16 cellular contexts compared by ENCODE assay signal in the genomic region with DNA sequence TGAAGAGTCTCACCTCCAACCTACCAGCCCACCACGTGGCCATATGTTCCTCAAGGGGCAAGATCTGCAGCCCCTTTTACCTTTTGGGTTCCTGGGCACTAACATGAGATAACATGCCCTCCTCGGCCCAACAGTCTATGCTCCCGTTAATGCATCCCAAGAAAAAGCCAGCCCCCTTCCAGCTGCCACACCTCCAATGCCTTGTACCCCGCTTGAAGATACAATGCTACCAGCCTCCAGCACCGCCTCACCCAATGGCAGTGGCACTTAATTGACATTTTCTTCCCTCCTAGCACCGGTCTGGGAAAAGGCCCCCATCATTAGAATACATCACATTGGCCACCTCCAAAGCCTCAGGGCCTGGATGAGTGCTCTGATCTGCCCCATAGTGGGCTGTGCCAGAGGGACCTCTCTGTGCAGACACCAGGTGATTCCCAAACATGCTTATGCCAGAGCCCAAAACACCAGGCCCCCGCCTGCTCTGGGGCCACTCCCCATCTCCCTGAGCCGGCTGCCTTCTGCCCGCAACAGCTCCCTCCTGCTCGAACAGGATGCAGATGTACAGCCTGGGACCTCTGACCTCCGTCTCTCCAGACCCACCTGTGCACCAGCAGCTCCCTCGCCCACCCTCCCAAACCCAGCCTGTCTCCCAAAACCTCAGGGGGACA.
A peak's percentile ranks its signal among the peaks of the same experiment; 100 is the strongest.
DNase-seq lines count a peak whose midpoint lies in the region; ATAC-seq and TF ChIP-seq lines count a peak whose summit lies in the region.
"Had no signal": no experiment of that assay in that cellular context is flagged by ENCODE, and none has a peak within 500 bp of the region (broad histone marks: within the 10 kb centered on the region; RNA-seq: fewer than 3 reads in every experiment).

No MANE protein-coding gene starts in this region.

- no peak for DNase-seq in activated CD4-positive, alpha-beta T cell treated with anti-CD3 and anti-CD28 coated beads, Interleukin-2, amount 10 ng/mL, durations not matched to agents 7 days and 5 days
- no peak for DNase-seq in activated CD4-positive, alpha-beta T cell treated with anti-CD3 and anti-CD28 coated beads, Interleukin-2, amount 50 U/mL, for 1 hour
- DNase-seq in CD4-positive, alpha-beta T cell = no peak
- no peak for DNase-seq in progenitor cell of endocrine pancreas (ENCODE audit: low spot score, unreplicated experiment)
- no peak for DNase-seq in transverse colon
- DNase-seq in NCI-H1417 treated with DMSO at 0.1 percent for 48 hours (lab: John Stamatoyannopoulos, UW) = no peak
- DNase-seq: DND-41, GDM1, GM23248, KBM-7, NCI-H187, NCI-H446 had no signal

- no peaks in the 10 kb centered on the region for H3K27me3 ChIP-seq in CD4-positive, alpha-beta T cell (ENCODE audit: control insufficient read depth, insufficient read depth, low read length)
- H3K27me3 ChIP-seq in transverse colon = no peaks in the 10 kb centered on the region

- H3K36me3 ChIP-seq in transverse colon = no peaks in the 10 kb centered on the region

- H3K36me3 Mint-ChIP-seq in activated CD4-positive, alpha-beta T cell treated with anti-CD3 and anti-CD28 coated beads, Interleukin-2, amount 10 ng/mL, durations not matched to agents 7 days and 5 days (ENCODE audit: low read depth) = peaks cover 11% of the 10 kb centered on the region
- peaks cover 44% of the 10 kb centered on the region for H3K36me3 Mint-ChIP-seq in CD4-positive, alpha-beta T cell (ENCODE audit: low read depth)
- H3K36me3 Mint-ChIP-seq in progenitor cell of endocrine pancreas (ENCODE audit: insufficient read depth) = peaks cover 12% of the 10 kb centered on the region

- intact Hi-C loops in CD4-positive, alpha-beta T cell (cut with DNase I, micrococcal nuclease) = no loop called here
- intact Hi-C loops in transverse colon (cut with DNase I; ENCODE audit: low total_unique reads) = no loop called here

- H3K4me1 Mint-ChIP-seq in activated CD4-positive, alpha-beta T cell treated with anti-CD3 and anti-CD28 coated beads, Interleukin-2, amount 10 ng/mL, durations not matched to agents 7 days and 5 days = peaks cover 29% of the 10 kb centered on the region
- H3K4me1 Mint-ChIP-seq in CD4-positive, alpha-beta T cell (ENCODE audit: low read depth) = peaks cover 39% of the 10 kb centered on the region
- no peaks in the 10 kb centered on the region for H3K4me1 Mint-ChIP-seq in progenitor cell of endocrine pancreas (ENCODE audit: low read depth)

- 91 to 97% methylated on average over 5 to 12 of the region's 12 CpGs for WGBS in transverse colon (ENCODE audit: low coverage in 1 of 2), 2 donors

- no peak overlapping the region for H3K4me3 Mint-ChIP-seq in activated CD4-positive, alpha-beta T cell treated with anti-CD3 and anti-CD28 coated beads, Interleukin-2, amount 10 ng/mL, durations not matched to agents 7 days and 5 days
- H3K4me3 Mint-ChIP-seq in CD4-positive, alpha-beta T cell = peak overlapping the region; percentile 7
- no peak overlapping the region for H3K4me3 Mint-ChIP-seq in progenitor cell of endocrine pancreas (ENCODE audit: low read depth)

- peak overlapping the region; percentile 2 for H3K27ac Mint-ChIP-seq in activated CD4-positive, alpha-beta T cell treated with anti-CD3 and anti-CD28 coated beads, Interleukin-2, amount 10 ng/mL, durations not matched to agents 7 days and 5 days
- H3K27ac Mint-ChIP-seq in CD4-positive, alpha-beta T cell = no peak overlapping the region
- H3K27ac Mint-ChIP-seq in progenitor cell of endocrine pancreas = peak overlapping the region; percentile 28

- TF ChIP-seq EP300 in transverse colon (IDR thresholded peaks at IDR 0.05; ENCODE audit: low read depth) = no peak

- no peak for TF ChIP-seq CTCF in CD4-positive, alpha-beta T cell (IDR thresholded peaks at IDR 0.05)
- TF ChIP-seq CTCF in progenitor cell of endocrine pancreas (IDR thresholded peaks at IDR 0.05; ENCODE audit: unreplicated experiment) (no peak), transverse colon (IDR thresholded peaks at IDR 0.05) (no peak)

- no peak overlapping the region for H3K4me3 ChIP-seq in transverse colon
- H3K4me3 ChIP-seq: GM23248 had no signal

- H3K9me3 Mint-ChIP-seq in activated CD4-positive, alpha-beta T cell treated with anti-CD3 and anti-CD28 coated beads, Interleukin-2, amount 10 ng/mL, durations not matched to agents 7 days and 5 days = no peaks in the 10 kb centered on the region
- no peaks in the 10 kb centered on the region for H3K9me3 Mint-ChIP-seq in CD4-positive, alpha-beta T cell
- no peaks in the 10 kb centered on the region for H3K9me3 Mint-ChIP-seq in progenitor cell of endocrine pancreas (ENCODE audit: low read depth)

- no peak for ATAC-seq in CD4-positive, alpha-beta T cell (ENCODE audit: poor library complexity)
- no peak for ATAC-seq in HG03565 (IDR thresholded peaks at IDR 0.05; ENCODE audit: unreplicated experiment)

- CTCF ChIA-PET in activated CD4-positive, alpha-beta T cell treated with anti-CD3 and anti-CD28 coated beads, Interleukin-2, amount 10 ng/mL, durations not matched to agents 7 days and 5 days (lab: Charles Lee) = no interaction called here
- CTCF ChIA-PET in CD4-positive, alpha-beta T cell (lab: Charles Lee) = no interaction called here

- H3K4me1 ChIP-seq in transverse colon = peaks cover 16 to 30% (median 21%) of the 10 kb centered on the region in 4 donors

- H3K9me3 ChIP-seq in CD4-positive, alpha-beta T cell (ENCODE audit: control insufficient read depth, low read length) = no peaks in the 10 kb centered on the region
- H3K9me3 ChIP-seq in transverse colon = no peaks in the 10 kb centered on the region

- POLR2A ChIA-PET in activated CD4-positive, alpha-beta T cell treated with anti-CD3 and anti-CD28 coated beads, Interleukin-2, amount 10 ng/mL, durations not matched to agents 7 days and 5 days (lab: Charles Lee) = no interaction called here
- POLR2A ChIA-PET in CD4-positive, alpha-beta T cell (lab: Charles Lee) = no interaction called here

- no peak overlapping the region for H3K27ac ChIP-seq in CD4-positive, alpha-beta T cell (ENCODE audit: low read depth, low read length)
- H3K27ac ChIP-seq in cingulate gyrus (ENCODE audit: low read depth, low read length) (peak overlapping the region; percentile 29), transverse colon (no peak overlapping the region)
- H3K27ac ChIP-seq: C4-2B, GM23248, HL-60 had no signal

- no peak for TF ChIP-seq POLR2A in transverse colon (IDR thresholded peaks at IDR 0.05)

- no peaks in the 10 kb centered on the region for H3K27me3 Mint-ChIP-seq in activated CD4-positive, alpha-beta T cell treated with anti-CD3 and anti-CD28 coated beads, Interleukin-2, amount 10 ng/mL, durations not matched to agents 7 days and 5 days
- H3K27me3 Mint-ChIP-seq in CD4-positive, alpha-beta T cell = no peaks in the 10 kb centered on the region
- H3K27me3 Mint-ChIP-seq in progenitor cell of endocrine pancreas = no peaks in the 10 kb centered on the region

- in situ Hi-C loops in transverse colon (cut with MboI; ENCODE audit: low pct_ligation_motif_present in 1 of 4, low pct_unique_long_range_greater_than_20kb in 1 of 4, low sequenced_read_pairs in 3 of 4) = no loop called here
